Comparison of ENCODE assay signal across 18 cellular contexts in genomic region chr2:129199501-129199900, GRCh38.
DNase-seq lines count a peak whose midpoint lies in the region; ATAC-seq lines count a peak whose summit lies in the region.
"Had no signal": no experiment of that assay in that cellular context is flagged by ENCODE, and none has a peak within 500 bp of the region (broad histone marks: within the 10 kb centered on the region; RNA-seq: fewer than 3 reads in every experiment).

No MANE protein-coding gene starts in this region.

- H3K23ac ChIP-seq in trophoblast cell (ENCODE audit: low read length) = no peak overlapping the region

- H3K79me1 ChIP-seq in trophoblast cell (ENCODE audit: low read length) = no peaks in the 10 kb centered on the region

- no peak overlapping the region for H3K4me3 ChIP-seq in trophoblast cell (ENCODE audit: low read depth, low read length)
- H3K4me3 ChIP-seq: A549, BLaER1, GM12878, GM23248, HAP-1 had no signal

- no peak overlapping the region for H4K8ac ChIP-seq in trophoblast cell (ENCODE audit: low read depth, low read length)

- H2AFZ ChIP-seq in trophoblast cell (ENCODE audit: insufficient read depth, low read length, poor library complexity) = no peak overlapping the region
- H2AFZ ChIP-seq: GM23248 had no signal

- H3K36me3 ChIP-seq in trophoblast cell (ENCODE audit: control insufficient read depth in 1 of 2, insufficient read depth in 2 of 2, low read length in 2 of 2) = no peaks in the 10 kb centered on the region
- H3K36me3 ChIP-seq: BLaER1, HAP-1 had no signal

- H2BK5ac ChIP-seq in trophoblast cell (ENCODE audit: low read depth, low read length, poor library complexity) = no peak overlapping the region

- H4K91ac ChIP-seq in trophoblast cell (ENCODE audit: low read depth, low read length) = no peak overlapping the region

- no peak overlapping the region for H3K4ac ChIP-seq in trophoblast cell (ENCODE audit: low read depth, low read length)

- no peak overlapping the region for H2AK5ac ChIP-seq in trophoblast cell (ENCODE audit: low read length)

- H3K18ac ChIP-seq in trophoblast cell (ENCODE audit: low read length) = no peak overlapping the region

- WGBS in trophoblast cell (ENCODE audit: extremely low coverage, insufficient coverage, insufficient read length) = no CpG with 5 or more reads among the region's 5 CpGs

- H4K12ac ChIP-seq in trophoblast cell (ENCODE audit: low read depth, low read length) = no peak overlapping the region

- H2BK120ac ChIP-seq in trophoblast cell (ENCODE audit: insufficient read depth, low read length, poor library complexity) = no peak overlapping the region

- H3K27me3 ChIP-seq in trophoblast cell (ENCODE audit: insufficient read depth, low read length) = no peaks in the 10 kb centered on the region
- H3K27me3 ChIP-seq: BLaER1 had no signal

- no peak overlapping the region for H3K4me2 ChIP-seq in trophoblast cell (ENCODE audit: low read length)
- H3K4me2 ChIP-seq: A549, BLaER1 had no signal

- peaks cover 0 to 3% of the 10 kb centered on the region in 2 experiments for H3K4me1 ChIP-seq in trophoblast cell (ENCODE audit: control insufficient read depth in 1 of 2, insufficient read depth in 2 of 2, low read length in 2 of 2)
- H3K4me1 ChIP-seq: A549, BLaER1, HAP-1 had no signal

- peak; percentile 21 for DNase-seq in NOMO-1 treated with DMSO at 0.1 percent for 48 hours (lab: John Stamatoyannopoulos, UW; ENCODE audit: unreplicated experiment)
- no peak for DNase-seq in NOMO-1 treated with dmso at 0.1 percent for 144 hours (lab: John Stamatoyannopoulos, UW; ENCODE audit: unreplicated experiment)
- DNase-seq in ELF-1 (ENCODE audit: low read depth, low spot score) = peak; percentile 13
- DNase-seq in medulla oblongata (ENCODE audit: extremely low spot score) = peak; percentile 8
- DNase-seq in trophoblast cell = peak; percentile 24 to 70
- no peak for DNase-seq in activated CD4-positive, alpha-beta T cell treated with anti-CD3 and anti-CD28 coated beads, Interleukin-2, amount 50 U/mL, for 48 hours
- DNase-seq in NCI-H2081 (lab: John Stamatoyannopoulos, UW) = no peak
- DNase-seq: AML-193; Calu3; CD4-positive, alpha-beta memory T cell; DMS79 treated with DMSO at 0.1 percent for 48 hours; GM23248 had no signal

- H3K9ac ChIP-seq in trophoblast cell (ENCODE audit: low read length) = no peak overlapping the region
- H3K9ac ChIP-seq: BLaER1, GM23248 had no signal

- no peak overlapping the region for H2BK12ac ChIP-seq in trophoblast cell (ENCODE audit: low read length)

- H3K14ac ChIP-seq in trophoblast cell (ENCODE audit: low read length) = no peak overlapping the region

- peak overlapping the region; percentile 34 for H3K27ac ChIP-seq in trophoblast cell (ENCODE audit: low read depth, low read length)
- H3K27ac ChIP-seq: 22Rv1, A549, BLaER1, GM23248 had no signal

- H3K9me3 ChIP-seq in trophoblast cell (ENCODE audit: insufficient read depth, low read depth, low read length) = no peaks in the 10 kb centered on the region
- H3K9me3 ChIP-seq: A549, BLaER1, HAP-1 had no signal

- H3K79me2 ChIP-seq in trophoblast cell (ENCODE audit: control insufficient read depth, insufficient read depth, low read length, poor library complexity) = no peaks in the 10 kb centered on the region

- no peak for ATAC-seq in GM21529 (IDR thresholded peaks at IDR 0.05; ENCODE audit: unreplicated experiment)
- ATAC-seq: A549, GM12878 had no signal

Comparison
In these comparisons a context has a peak if more than half of its experiments do, and no peak if none do; other contexts are left out.
1. DNase-seq: peak in NOMO-1 treated with DMSO at 0.1 percent for 48 hours (single experiment), ELF-1 (single experiment), medulla oblongata (single experiment) and trophoblast cell (2 of 2); none in NOMO-1 treated with dmso at 0.1 percent for 144 hours (single experiment), activated CD4-positive, alpha-beta T cell treated with anti-CD3 and anti-CD28 coated beads, Interleukin-2, amount 50 U/mL, for 48 hours (0 of 2) and NCI-H2081 (0 of 2).